Comparison of ENCODE assay signal across 8 cellular contexts in genomic region chr17:67491009-67491677, GRCh38.
DNase-seq lines count a peak whose midpoint lies in the region; ATAC-seq and TF ChIP-seq lines count a peak whose summit lies in the region.

No MANE protein-coding gene starts in this region.

- ATAC-seq in T-helper 17 cell (no peak), foreskin keratinocyte (peak; percentile 79), GM21619 (IDR thresholded peaks at IDR 0.05; ENCODE audit: unreplicated experiment) (no peak)

- H3K27ac ChIP-seq in foreskin keratinocyte (no peak overlapping the region), neuronal stem cell (replicated peaks; ENCODE audit: low read length) (no peak overlapping the region)

- H3K4me1 ChIP-seq in foreskin keratinocyte (peaks cover 11% of the 10 kb centered on the region), neuronal stem cell (ENCODE audit: control insufficient read depth in 2 of 2, insufficient read depth in 1 of 2, low read depth in 1 of 2, low read length in 2 of 2) (peaks cover 10 to 17% of the 10 kb centered on the region in 2 donors)

- no peak overlapping the region for H4K8ac ChIP-seq in neuronal stem cell (ENCODE audit: low read depth, low read length)

- H2BK12ac ChIP-seq in neuronal stem cell (ENCODE audit: low read length), result no peak overlapping the region

- H3K18ac ChIP-seq in neuronal stem cell (ENCODE audit: low read length), result peak overlapping the region; percentile 69

- TF ChIP-seq CTCF in foreskin keratinocyte (conservative IDR thresholded peaks at IDR 0.05), result no peak

- H2BK120ac ChIP-seq in neuronal stem cell (ENCODE audit: low read depth, low read length), result no peak overlapping the region

- H3K14ac ChIP-seq in neuronal stem cell (ENCODE audit: low read length), result no peak overlapping the region

- H3K4me3 Mint-ChIP-seq in T-helper 17 cell, result no peak overlapping the region

- H3K9ac ChIP-seq in neuronal stem cell (ENCODE audit: low read depth, low read length, poor library complexity), result no peak overlapping the region

- no peak overlapping the region for H3K23ac ChIP-seq in neuronal stem cell (ENCODE audit: low read depth, low read length, poor library complexity)

- peaks cover 38% of the 10 kb centered on the region for H3K4me1 Mint-ChIP-seq in T-helper 17 cell

- H3K4me3 ChIP-seq in neuronal stem cell (ENCODE audit: low read length in 2 of 2), result no peak overlapping the region

- no peaks in the 10 kb centered on the region for H3K36me3 ChIP-seq in neuronal stem cell (replicated peaks in 1 of 2; ENCODE audit: control insufficient read depth in 2 of 2, insufficient read depth in 2 of 2, low read length in 2 of 2)

- no peak overlapping the region for H3K4ac ChIP-seq in neuronal stem cell (ENCODE audit: low read length)

- no peaks in the 10 kb centered on the region for H3K27me3 ChIP-seq in foreskin keratinocyte
- H3K27me3 ChIP-seq in neuronal stem cell (ENCODE audit: control insufficient read depth in 3 of 3, insufficient read depth in 3 of 3, low read depth in 1 of 3, low read length in 3 of 3), result no peaks in the 10 kb centered on the region

- H3K27ac Mint-ChIP-seq in T-helper 17 cell, result peak overlapping the region; percentile 34

- no peak overlapping the region for H2BK5ac ChIP-seq in neuronal stem cell (ENCODE audit: low read length)

- H4K91ac ChIP-seq in neuronal stem cell (ENCODE audit: low read depth, low read length, poor library complexity), result no peak overlapping the region

- H3K36me3 Mint-ChIP-seq in T-helper 17 cell (ENCODE audit: low read depth), result no peaks in the 10 kb centered on the region

- H2AK5ac ChIP-seq in neuronal stem cell (ENCODE audit: low read depth, low read length), result peak overlapping the region; percentile 31

- H3K27me3 Mint-ChIP-seq in T-helper 17 cell, result no peaks in the 10 kb centered on the region

- peak; percentile 59 for DNase-seq in NCI-H82 (lab: John Stamatoyannopoulos, UW)
- no peak for DNase-seq in NCI-H82 treated with DMSO at 0.1 percent for 48 hours (lab: John Stamatoyannopoulos, UW; ENCODE audit: unreplicated experiment)
- no peak for DNase-seq in T-helper 17 cell
- no peak for DNase-seq in foreskin keratinocyte
- no peak for DNase-seq in neuronal stem cell (ENCODE audit: low spot score)
- no peak for DNase-seq in NCI-H446 treated with DMSO at 0.1 percent for 48 hours (lab: John Stamatoyannopoulos, UW)
- DNase-seq in NCI-H2107 (lab: John Stamatoyannopoulos, UW), result no peak

- no CpG with 5 or more reads among the region's 18 CpGs for WGBS in neuronal stem cell (ENCODE audit: extremely low coverage in 2 of 2, insufficient read length in 2 of 2, insufficient replicate concordance in 1 of 2), 2 donors

- H3K9me3 ChIP-seq in T-helper 17 cell (ENCODE audit: control insufficient read depth, low read length, poor library complexity, severe bottlenecking) (no peaks in the 10 kb centered on the region), neuronal stem cell (replicated peaks in 1 of 2; ENCODE audit: control insufficient read depth in 2 of 2, insufficient read depth in 1 of 2, low read depth in 1 of 2, low read length in 2 of 2) (no peaks in the 10 kb centered on the region)

- H3K4me2 ChIP-seq in neuronal stem cell (ENCODE audit: insufficient read depth, low read length, poor library complexity, severe bottlenecking), result no peak overlapping the region

- H3K79me1 ChIP-seq in neuronal stem cell (ENCODE audit: low read depth, low read length), result no peaks in the 10 kb centered on the region

- no peak overlapping the region for H2AFZ ChIP-seq in neuronal stem cell (ENCODE audit: low read length)

- no peak overlapping the region for H2BK15ac ChIP-seq in neuronal stem cell (ENCODE audit: low read length)
